ENCODE assay signal across 9 cellular contexts in genomic region chr3:59809750-59810444, GRCh38.
DNase-seq lines count a peak whose midpoint lies in the region; ATAC-seq and TF ChIP-seq lines count a peak whose summit lies in the region.
"Had no signal": no experiment of that assay in that cellular context is flagged by ENCODE, and none has a peak within 500 bp of the region (broad histone marks: within the 10 kb centered on the region; RNA-seq: fewer than 3 reads in every experiment).

No MANE protein-coding gene starts in this region.

- H3K4me3 ChIP-seq in HFF-Myc (replicated peaks; ENCODE audit: low read depth, low read length) = no peak overlapping the region
- no peak overlapping the region for H3K4me3 ChIP-seq in adipocyte (ENCODE audit: low read length)
- no peak overlapping the region for H3K4me3 ChIP-seq in right lobe of liver
- H3K4me3 ChIP-seq: K562 had no signal

- H3K27ac ChIP-seq in C4-2B = no peak overlapping the region
- H3K27ac ChIP-seq in right lobe of liver = no peak overlapping the region

- WGBS in right lobe of liver (ENCODE audit: insufficient coverage, low coverage, low lambda C conversion rate, missing lambda C conversion rate) = 72% methylated on average over 8 of the region's 8 CpGs

- peak in 3 of 4 donors; percentile 28 to 57 (median 31) for ATAC-seq in right lobe of liver
- ATAC-seq: K562 had no signal

- H3K9me3 ChIP-seq in adipocyte (ENCODE audit: control insufficient read depth, low read length) = no peaks in the 10 kb centered on the region
- H3K9me3 ChIP-seq in right lobe of liver = no peaks in the 10 kb centered on the region

- no peak for TF ChIP-seq POLR2A in right lobe of liver (IDR thresholded peaks at IDR 0.05)

- TF ChIP-seq CTCF in C4-2B (conservative IDR thresholded peaks at IDR 0.05) (peak; percentile 59), HFF-Myc (IDR thresholded peaks at IDR 0.05; ENCODE audit: low read depth, low read length, missing control alignments) (peak; percentile 49), right lobe of liver (IDR thresholded peaks at IDR 0.05) (peak; percentile 19 to 33 (median 23))

- H3K36me3 ChIP-seq in adipocyte (ENCODE audit: control insufficient read depth, insufficient read depth, low read length, severe bottlenecking) (no peaks in the 10 kb centered on the region), right lobe of liver (no peaks in the 10 kb centered on the region)

- peak; percentile 37 for DNase-seq in HFF-Myc (ENCODE audit: extremely low read depth, low read depth)
- DNase-seq in adipocyte (ENCODE audit: low read depth) = peak; percentile 58
- DNase-seq in right lobe of liver = no peak
- no peak for DNase-seq in dermis blood vessel endothelial cell
- no peak for DNase-seq in KBM-7
- DNase-seq in effector CD8-positive, alpha-beta T cell (lab: John Stamatoyannopoulos, UW) = no peak
- DNase-seq in iPS-NIHi7 (ENCODE audit: extremely low spot score) = no peak

- intact Hi-C loops in right lobe of liver (cut with DNase I) = no loop called here

- peak overlapping the region; percentile 31 for H3K9ac ChIP-seq in adipocyte (ENCODE audit: low read length)

- H3K4me1 ChIP-seq in adipocyte (ENCODE audit: control insufficient read depth, insufficient read depth, low read length) = peaks cover 9% of the 10 kb centered on the region
- H3K4me1 ChIP-seq in right lobe of liver = no peaks in the 10 kb centered on the region

- in situ Hi-C loops in KBM-7 (cut with MboI; ENCODE audit: low pct_unique_long_range_greater_than_20kb, low sequenced_read_pairs) = no loop called here

- no peaks in the 10 kb centered on the region for H3K27me3 ChIP-seq in adipocyte (replicated peaks; ENCODE audit: control insufficient read depth, insufficient read depth, low read length)
- H3K27me3 ChIP-seq in right lobe of liver = no peaks in the 10 kb centered on the region

Comparison
In these comparisons a context has a peak if more than half of its experiments do, and no peak if none do; other contexts are left out.
1. DNase-seq: peak in HFF-Myc (single experiment) and adipocyte (single experiment); none in right lobe of liver (0 of 3), dermis blood vessel endothelial cell (single experiment), KBM-7 (single experiment), effector CD8-positive, alpha-beta T cell (single experiment) and iPS-NIHi7 (single experiment).
2. Peak in every context shown above with its lines, with median percentiles within 50 percentile points of each other: CTCF ChIP-seq.